In genomic region chr20:36792422-36792821, GRCh38 we compare ENCODE assay signal across 8 cellular contexts. TPM values are rescaled to one million over a fixed set of nuclear protein-coding genes. Genes with fewer than 3 reads are reported as not detected.
DNase-seq lines count a peak whose midpoint lies in the region; ATAC-seq and TF ChIP-seq lines count a peak whose summit lies in the region.

No MANE protein-coding gene starts in this region.

- H3K9me3 ChIP-seq in OCI-LY7 (ENCODE audit: low read length): no peaks in the 10 kb centered on the region
- H3K9me3 ChIP-seq in parathyroid adenoma (ENCODE audit: control insufficient read depth, low read length): no peaks in the 10 kb centered on the region

- POLR2A ChIA-PET in OCI-LY7 (lab: Charles Lee): interaction anchor here (0.6 to 2.3 kb wide), 6 partner anchors 19 to 1131 kb away, joined by 3 to 7 read pairs (median 3); partner anchors contain the start of gene DSN1

- H3K27ac ChIP-seq in OCI-LY7 (ENCODE audit: low read depth, low read length, poor library complexity, severe bottlenecking) (peak overlapping the region; percentile 40), parathyroid adenoma (no peak overlapping the region)

- H3K9ac ChIP-seq in parathyroid adenoma: no peak overlapping the region

- H3K4me2 ChIP-seq in OCI-LY7 (ENCODE audit: low read length) (0 out of 2 replicates have a peak overlapping the region, but pooled peaks have one; percentile 2), parathyroid adenoma (ENCODE audit: low read length) (no peak overlapping the region)

- no peaks in the 10 kb centered on the region for H3K4me1 Mint-ChIP-seq in effector memory CD8-positive, alpha-beta T cell (ENCODE audit: low read depth in 2 of 2)

- H3K27me3 Mint-ChIP-seq in effector memory CD8-positive, alpha-beta T cell: no peaks in the 10 kb centered on the region

- no peak overlapping the region for H3K27ac Mint-ChIP-seq in effector memory CD8-positive, alpha-beta T cell

- H2AFZ ChIP-seq in OCI-LY7 (ENCODE audit: low read length) (no peak overlapping the region), parathyroid adenoma (no peak overlapping the region)

- peaks cover 20% of the 10 kb centered on the region for H3K4me1 ChIP-seq in OCI-LY7 (ENCODE audit: insufficient read depth, low read length, poor library complexity, severe bottlenecking)
- H3K4me1 ChIP-seq in parathyroid adenoma: no peaks in the 10 kb centered on the region

- H3K4me3 ChIP-seq in AG10803 (ENCODE audit: low read length): no peak overlapping the region
- H3K4me3 ChIP-seq in OCI-LY7 (ENCODE audit: low read depth, low read length, poor library complexity, severe bottlenecking): no peak overlapping the region
- no peak overlapping the region for H3K4me3 ChIP-seq in parathyroid adenoma (ENCODE audit: low read depth, low read length)

- CTCF ChIA-PET in OCI-LY7 (lab: Charles Lee; ENCODE audit: unreplicated experiment): interaction anchor here (1.0 to 1.3 kb wide), 2 partner anchors 16 to 43 kb away, joined by 4 read pairs; no protein-coding TSS in a partner anchor

- no peak for ATAC-seq in effector memory CD8-positive, alpha-beta T cell (replicated peaks)
- no peak for ATAC-seq in GM21381 (IDR thresholded peaks at IDR 0.05; ENCODE audit: unreplicated experiment)

- H3K4me3 Mint-ChIP-seq in effector memory CD8-positive, alpha-beta T cell: no peak overlapping the region

- no peaks in the 10 kb centered on the region for H3K9me2 ChIP-seq in OCI-LY7 (ENCODE audit: insufficient read depth, low read length)

- DNase-seq in AG10803 (ENCODE audit: low read depth): peak; percentile 64
- peak; percentile 73 for DNase-seq in GM20000 (ENCODE audit: low spot score)
- DNase-seq in OCI-LY7 (ENCODE audit: low spot score): peak; percentile 83
- DNase-seq in erythroblast (lab: John Stamatoyannopoulos, UW): peak; percentile 37 to 47
- DNase-seq in effector memory CD8-positive, alpha-beta T cell: no peak
- DNase-seq in NCI-H748 treated with DMSO at 0.1 percent for 48 hours (lab: John Stamatoyannopoulos, UW): no peak

- no peaks in the 10 kb centered on the region for H3K27me3 ChIP-seq in parathyroid adenoma (ENCODE audit: control insufficient read depth, insufficient read depth, low read length)

- peak; percentile 58 for TF ChIP-seq CTCF in AG10803 (conservative IDR thresholded peaks at IDR 0.05; ENCODE audit: low read length)
- TF ChIP-seq CTCF in GM20000 (IDR thresholded peaks at IDR 0.05; ENCODE audit: extremely low read depth, missing control alignments): peak; percentile 43
- TF ChIP-seq CTCF in OCI-LY7 (conservative IDR thresholded peaks at IDR 0.05; ENCODE audit: low read length): peak; percentile 81
- peak; percentile 22 for TF ChIP-seq CTCF in parathyroid adenoma (IDR thresholded peaks at IDR 0.05)

- BruUV-seq in OCI-LY7 (replicated peaks; lab: Mats Ljungman, UMichigan): no TSS peak

- no peaks in the 10 kb centered on the region for H3K9me3 Mint-ChIP-seq in effector memory CD8-positive, alpha-beta T cell

- no peaks in the 10 kb centered on the region for H3K36me3 Mint-ChIP-seq in effector memory CD8-positive, alpha-beta T cell (ENCODE audit: insufficient read depth)

- intact Hi-C loops in OCI-LY7 (cut with micrococcal nuclease; ENCODE audit: unreplicated experiment): loop anchor here (1.0 kb wide), 2 partner anchors 72 to 95 kb away; no protein-coding TSS in a partner anchor

- no peaks in the 10 kb centered on the region for H3K79me2 ChIP-seq in OCI-LY7 (ENCODE audit: insufficient read depth, low read depth, low read length)
- H3K79me2 ChIP-seq in parathyroid adenoma: no peaks in the 10 kb centered on the region

- no peaks in the 10 kb centered on the region for H4K20me1 ChIP-seq in OCI-LY7 (ENCODE audit: insufficient read depth, low read length)

- TF ChIP-seq POLR2A in erythroblast (IDR thresholded peaks at IDR 0.05; ENCODE audit: low read length): no peak

- peaks cover 13% of the 10 kb centered on the region; the same call in 1 of the 2 replicates for H3K36me3 ChIP-seq in OCI-LY7 (ENCODE audit: insufficient read depth, low read length)
- H3K36me3 ChIP-seq in parathyroid adenoma (ENCODE audit: control insufficient read depth, insufficient read depth, low read length): no peaks in the 10 kb centered on the region

RNA-seq across cellular contexts. Expression of gene DSN1, which starts 18.9 kb away (rescaled TPM):
- 37.6 and 38.3 TPM in 2 replicates for total RNA-seq in OCI-LY7 (2014; rRNA removed; shearing (Covaris generic))
- 33.0 and 36.8 TPM in 2 replicates for total RNA-seq in OCI-LY7 (2022)

RNA-seq across cellular contexts. Expression of gene NDRG3, which starts 46.5 kb away (rescaled TPM):
- total RNA-seq in OCI-LY7 (2014; rRNA removed; shearing (Covaris generic)): 10.1 and 14.4 TPM in 2 replicates
- 22.1 and 25.0 TPM in 2 replicates for total RNA-seq in OCI-LY7 (2022)

Comparison
In these comparisons a context has a peak if more than half of its experiments do, and no peak if none do; other contexts are left out.
1. DNase-seq: peak in AG10803 (single experiment), GM20000 (single experiment), OCI-LY7 (single experiment) and erythroblast (2 of 2); none in effector memory CD8-positive, alpha-beta T cell (0 of 3) and NCI-H748 treated with DMSO at 0.1 percent for 48 hours (single experiment).
2. CTCF ChIP-seq: peak in every context shown above with its lines; median percentile 81 in OCI-LY7; 58 in AG10803; 43 in GM20000; 22 in parathyroid adenoma.